In the genomic region with DNA sequence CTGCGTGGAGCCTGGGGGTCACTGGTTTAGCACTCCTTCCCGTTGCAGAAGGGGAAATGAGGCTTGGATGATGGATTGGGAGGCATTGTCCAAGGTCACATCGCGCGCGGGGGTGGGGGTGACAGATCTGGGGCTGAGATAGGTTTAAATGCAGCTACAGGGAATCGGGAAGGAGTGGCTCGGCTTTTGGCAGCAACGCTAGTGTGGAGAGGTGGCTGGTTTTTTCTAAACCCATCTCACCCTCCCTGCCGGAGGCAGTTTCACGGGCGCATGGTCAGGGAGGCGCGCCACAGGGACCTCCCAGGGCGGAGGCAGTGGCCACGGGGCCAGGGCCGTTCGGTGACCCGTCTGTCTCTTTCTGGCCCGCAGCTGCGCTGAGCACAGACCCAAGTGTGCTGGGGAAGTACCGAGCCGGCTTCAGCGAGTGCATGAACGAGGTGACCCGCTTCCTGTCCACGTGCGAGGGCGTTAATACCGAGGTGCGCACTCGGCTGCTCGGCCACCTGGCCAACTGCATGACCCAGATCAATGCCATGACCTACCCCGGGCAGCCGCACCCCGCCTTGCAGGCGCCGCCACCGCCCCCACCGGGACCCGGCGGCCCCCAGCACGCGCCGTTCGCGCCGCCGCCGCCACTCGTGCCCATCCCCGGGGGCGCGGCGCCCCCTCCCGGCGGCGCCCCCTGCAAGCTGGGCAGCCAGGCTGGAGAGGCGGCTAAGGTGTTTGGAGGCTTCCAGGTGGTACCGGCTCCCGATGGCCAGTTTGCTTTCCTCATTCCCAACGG, we compare ENCODE assay signal across 1 cellular context.
TF ChIP-seq lines count a peak whose summit lies in the region.

No MANE protein-coding gene starts in this region.

TF ChIP-seq in K562, 482 proteins besides CTCF, POLR2A, EP300 and RAD21 (continued from another document and continues in another):
- TF ChIP-seq, protein P1, sequence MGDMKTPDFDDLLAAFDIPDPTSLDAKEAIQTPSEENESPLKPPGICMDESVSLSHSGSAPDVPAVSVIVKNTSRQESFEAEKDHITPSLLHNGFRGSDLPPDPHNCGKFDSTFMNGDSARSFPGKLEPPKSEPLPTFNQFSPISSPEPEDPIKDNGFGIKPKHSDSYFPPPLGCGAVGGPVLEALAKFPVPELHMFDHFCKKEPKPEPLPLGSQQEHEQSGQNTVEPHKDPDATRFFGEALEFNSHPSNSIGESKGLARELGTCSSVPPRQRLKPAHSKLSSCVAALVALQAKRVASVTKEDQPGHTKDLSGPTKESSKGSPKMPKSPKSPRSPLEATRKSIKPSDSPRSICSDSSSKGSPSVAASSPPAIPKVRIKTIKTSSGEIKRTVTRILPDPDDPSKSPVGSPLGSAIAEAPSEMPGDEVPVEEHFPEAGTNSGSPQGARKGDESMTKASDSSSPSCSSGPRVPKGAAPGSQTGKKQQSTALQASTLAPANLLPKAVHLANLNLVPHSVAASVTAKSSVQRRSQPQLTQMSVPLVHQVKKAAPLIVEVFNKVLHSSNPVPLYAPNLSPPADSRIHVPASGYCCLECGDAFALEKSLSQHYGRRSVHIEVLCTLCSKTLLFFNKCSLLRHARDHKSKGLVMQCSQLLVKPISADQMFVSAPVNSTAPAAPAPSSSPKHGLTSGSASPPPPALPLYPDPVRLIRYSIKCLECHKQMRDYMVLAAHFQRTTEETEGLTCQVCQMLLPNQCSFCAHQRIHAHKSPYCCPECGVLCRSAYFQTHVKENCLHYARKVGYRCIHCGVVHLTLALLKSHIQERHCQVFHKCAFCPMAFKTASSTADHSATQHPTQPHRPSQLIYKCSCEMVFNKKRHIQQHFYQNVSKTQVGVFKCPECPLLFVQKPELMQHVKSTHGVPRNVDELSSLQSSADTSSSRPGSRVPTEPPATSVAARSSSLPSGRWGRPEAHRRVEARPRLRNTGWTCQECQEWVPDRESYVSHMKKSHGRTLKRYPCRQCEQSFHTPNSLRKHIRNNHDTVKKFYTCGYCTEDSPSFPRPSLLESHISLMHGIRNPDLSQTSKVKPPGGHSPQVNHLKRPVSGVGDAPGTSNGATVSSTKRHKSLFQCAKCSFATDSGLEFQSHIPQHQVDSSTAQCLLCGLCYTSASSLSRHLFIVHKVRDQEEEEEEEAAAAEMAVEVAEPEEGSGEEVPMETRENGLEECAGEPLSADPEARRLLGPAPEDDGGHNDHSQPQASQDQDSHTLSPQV (IDR thresholded peaks at IDR 0.05), result peak; percentile 91
- TF ChIP-seq ZNF79 (CRISPR knock-in tag; IDR thresholded peaks at IDR 0.05; ENCODE audit: low read depth), result no peak
- TF ChIP-seq ZNF212 (CRISPR knock-in tag; IDR thresholded peaks at IDR 0.05), result no peak
- TF ChIP-seq, protein P2, sequence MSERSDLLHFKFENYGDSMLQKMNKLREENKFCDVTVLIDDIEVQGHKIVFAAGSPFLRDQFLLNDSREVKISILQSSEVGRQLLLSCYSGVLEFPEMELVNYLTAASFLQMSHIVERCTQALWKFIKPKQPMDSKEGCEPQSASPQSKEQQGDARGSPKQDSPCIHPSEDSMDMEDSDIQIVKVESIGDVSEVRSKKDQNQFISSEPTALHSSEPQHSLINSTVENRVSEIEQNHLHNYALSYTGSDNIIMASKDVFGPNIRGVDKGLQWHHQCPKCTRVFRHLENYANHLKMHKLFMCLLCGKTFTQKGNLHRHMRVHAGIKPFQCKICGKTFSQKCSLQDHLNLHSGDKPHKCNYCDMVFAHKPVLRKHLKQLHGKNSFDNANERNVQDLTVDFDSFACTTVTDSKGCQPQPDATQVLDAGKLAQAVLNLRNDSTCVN (CRISPR knock-in tag; IDR thresholded peaks at IDR 0.05), result no peak
- no peak; the same call in 1 of the 2 replicates for TF ChIP-seq DMBX1 (CRISPR knock-in tag; IDR thresholded peaks at IDR 0.05; ENCODE audit: borderline replicate concordance)
- TF ChIP-seq ZSCAN29 (IDR thresholded peaks at IDR 0.05), result no peak
- peak; percentile 27; the same call in 1 of the 2 replicates for TF ChIP-seq ATF7 (IDR thresholded peaks at IDR 0.05)
- peak; percentile 76 to 81 for TF ChIP-seq NRF1 (conservative IDR thresholded peaks at IDR 0.05 in 1 of 2, IDR thresholded peaks at IDR 0.05 in 1 of 2)
- TF ChIP-seq IRF2 (CRISPR knock-in tag; IDR thresholded peaks at IDR 0.05), result no peak
- no peak for TF ChIP-seq HEY1 (CRISPR knock-in tag; IDR thresholded peaks at IDR 0.05; ENCODE audit: borderline replicate concordance)
- no peak for TF ChIP-seq BCL6 (CRISPR knock-in tag; IDR thresholded peaks at IDR 0.05)
- no peak for TF ChIP-seq CBFA2T2 (conservative IDR thresholded peaks at IDR 0.05)
- TF ChIP-seq ZNF263 (CRISPR knock-in tag; IDR thresholded peaks at IDR 0.05; ENCODE audit: borderline replicate concordance), result 0 out of 2 replicates have a peak, but pooled peaks have one; percentile 25
- peak; percentile 51 for TF ChIP-seq MEIS2 (IDR thresholded peaks at IDR 0.05; ENCODE audit: partially characterized antibody)
- TF ChIP-seq ZNF668 (CRISPR knock-in tag; IDR thresholded peaks at IDR 0.05), result 0 out of 2 replicates have a peak, but pooled peaks have one; percentile 8
- peak; percentile 31 for TF ChIP-seq FUS (optimal IDR thresholded peaks at IDR 0.05; ENCODE audit: low read depth, low read length)
- TF ChIP-seq, protein P3, sequence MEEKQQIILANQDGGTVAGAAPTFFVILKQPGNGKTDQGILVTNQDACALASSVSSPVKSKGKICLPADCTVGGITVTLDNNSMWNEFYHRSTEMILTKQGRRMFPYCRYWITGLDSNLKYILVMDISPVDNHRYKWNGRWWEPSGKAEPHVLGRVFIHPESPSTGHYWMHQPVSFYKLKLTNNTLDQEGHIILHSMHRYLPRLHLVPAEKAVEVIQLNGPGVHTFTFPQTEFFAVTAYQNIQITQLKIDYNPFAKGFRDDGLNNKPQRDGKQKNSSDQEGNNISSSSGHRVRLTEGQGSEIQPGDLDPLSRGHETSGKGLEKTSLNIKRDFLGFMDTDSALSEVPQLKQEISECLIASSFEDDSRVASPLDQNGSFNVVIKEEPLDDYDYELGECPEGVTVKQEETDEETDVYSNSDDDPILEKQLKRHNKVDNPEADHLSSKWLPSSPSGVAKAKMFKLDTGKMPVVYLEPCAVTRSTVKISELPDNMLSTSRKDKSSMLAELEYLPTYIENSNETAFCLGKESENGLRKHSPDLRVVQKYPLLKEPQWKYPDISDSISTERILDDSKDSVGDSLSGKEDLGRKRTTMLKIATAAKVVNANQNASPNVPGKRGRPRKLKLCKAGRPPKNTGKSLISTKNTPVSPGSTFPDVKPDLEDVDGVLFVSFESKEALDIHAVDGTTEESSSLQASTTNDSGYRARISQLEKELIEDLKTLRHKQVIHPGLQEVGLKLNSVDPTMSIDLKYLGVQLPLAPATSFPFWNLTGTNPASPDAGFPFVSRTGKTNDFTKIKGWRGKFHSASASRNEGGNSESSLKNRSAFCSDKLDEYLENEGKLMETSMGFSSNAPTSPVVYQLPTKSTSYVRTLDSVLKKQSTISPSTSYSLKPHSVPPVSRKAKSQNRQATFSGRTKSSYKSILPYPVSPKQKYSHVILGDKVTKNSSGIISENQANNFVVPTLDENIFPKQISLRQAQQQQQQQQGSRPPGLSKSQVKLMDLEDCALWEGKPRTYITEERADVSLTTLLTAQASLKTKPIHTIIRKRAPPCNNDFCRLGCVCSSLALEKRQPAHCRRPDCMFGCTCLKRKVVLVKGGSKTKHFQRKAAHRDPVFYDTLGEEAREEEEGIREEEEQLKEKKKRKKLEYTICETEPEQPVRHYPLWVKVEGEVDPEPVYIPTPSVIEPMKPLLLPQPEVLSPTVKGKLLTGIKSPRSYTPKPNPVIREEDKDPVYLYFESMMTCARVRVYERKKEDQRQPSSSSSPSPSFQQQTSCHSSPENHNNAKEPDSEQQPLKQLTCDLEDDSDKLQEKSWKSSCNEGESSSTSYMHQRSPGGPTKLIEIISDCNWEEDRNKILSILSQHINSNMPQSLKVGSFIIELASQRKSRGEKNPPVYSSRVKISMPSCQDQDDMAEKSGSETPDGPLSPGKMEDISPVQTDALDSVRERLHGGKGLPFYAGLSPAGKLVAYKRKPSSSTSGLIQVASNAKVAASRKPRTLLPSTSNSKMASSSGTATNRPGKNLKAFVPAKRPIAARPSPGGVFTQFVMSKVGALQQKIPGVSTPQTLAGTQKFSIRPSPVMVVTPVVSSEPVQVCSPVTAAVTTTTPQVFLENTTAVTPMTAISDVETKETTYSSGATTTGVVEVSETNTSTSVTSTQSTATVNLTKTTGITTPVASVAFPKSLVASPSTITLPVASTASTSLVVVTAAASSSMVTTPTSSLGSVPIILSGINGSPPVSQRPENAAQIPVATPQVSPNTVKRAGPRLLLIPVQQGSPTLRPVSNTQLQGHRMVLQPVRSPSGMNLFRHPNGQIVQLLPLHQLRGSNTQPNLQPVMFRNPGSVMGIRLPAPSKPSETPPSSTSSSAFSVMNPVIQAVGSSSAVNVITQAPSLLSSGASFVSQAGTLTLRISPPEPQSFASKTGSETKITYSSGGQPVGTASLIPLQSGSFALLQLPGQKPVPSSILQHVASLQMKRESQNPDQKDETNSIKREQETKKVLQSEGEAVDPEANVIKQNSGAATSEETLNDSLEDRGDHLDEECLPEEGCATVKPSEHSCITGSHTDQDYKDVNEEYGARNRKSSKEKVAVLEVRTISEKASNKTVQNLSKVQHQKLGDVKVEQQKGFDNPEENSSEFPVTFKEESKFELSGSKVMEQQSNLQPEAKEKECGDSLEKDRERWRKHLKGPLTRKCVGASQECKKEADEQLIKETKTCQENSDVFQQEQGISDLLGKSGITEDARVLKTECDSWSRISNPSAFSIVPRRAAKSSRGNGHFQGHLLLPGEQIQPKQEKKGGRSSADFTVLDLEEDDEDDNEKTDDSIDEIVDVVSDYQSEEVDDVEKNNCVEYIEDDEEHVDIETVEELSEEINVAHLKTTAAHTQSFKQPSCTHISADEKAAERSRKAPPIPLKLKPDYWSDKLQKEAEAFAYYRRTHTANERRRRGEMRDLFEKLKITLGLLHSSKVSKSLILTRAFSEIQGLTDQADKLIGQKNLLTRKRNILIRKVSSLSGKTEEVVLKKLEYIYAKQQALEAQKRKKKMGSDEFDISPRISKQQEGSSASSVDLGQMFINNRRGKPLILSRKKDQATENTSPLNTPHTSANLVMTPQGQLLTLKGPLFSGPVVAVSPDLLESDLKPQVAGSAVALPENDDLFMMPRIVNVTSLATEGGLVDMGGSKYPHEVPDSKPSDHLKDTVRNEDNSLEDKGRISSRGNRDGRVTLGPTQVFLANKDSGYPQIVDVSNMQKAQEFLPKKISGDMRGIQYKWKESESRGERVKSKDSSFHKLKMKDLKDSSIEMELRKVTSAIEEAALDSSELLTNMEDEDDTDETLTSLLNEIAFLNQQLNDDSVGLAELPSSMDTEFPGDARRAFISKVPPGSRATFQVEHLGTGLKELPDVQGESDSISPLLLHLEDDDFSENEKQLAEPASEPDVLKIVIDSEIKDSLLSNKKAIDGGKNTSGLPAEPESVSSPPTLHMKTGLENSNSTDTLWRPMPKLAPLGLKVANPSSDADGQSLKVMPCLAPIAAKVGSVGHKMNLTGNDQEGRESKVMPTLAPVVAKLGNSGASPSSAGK (IDR thresholded peaks at IDR 0.05), result peak; percentile 70
- TF ChIP-seq JUND (IDR thresholded peaks at IDR 0.05; ENCODE audit: borderline replicate concordance, low read depth, low read length), result no peak
- TF ChIP-seq JUND (tag; IDR thresholded peaks at IDR 0.05; ENCODE audit: borderline replicate concordance, low read depth, low read length), result no peak
- 0 out of 2 replicates have a peak, but pooled peaks have one; percentile 28 for TF ChIP-seq MECOM (CRISPR knock-in tag; IDR thresholded peaks at IDR 0.05)
- peak; percentile 94 for TF ChIP-seq RBFOX2 (IDR thresholded peaks at IDR 0.05; ENCODE audit: low read depth, low read length)
- no peak for TF ChIP-seq ZNF143 (CRISPR knock-in tag; IDR thresholded peaks at IDR 0.05)
- TF ChIP-seq FOXA3 (CRISPR knock-in tag; conservative IDR thresholded peaks at IDR 0.05 in 1 of 2, IDR thresholded peaks at IDR 0.05 in 1 of 2), result 0 out of 4 replicates have a peak, but pooled peaks of 1 of the 2 experiments have one; percentile 3
- TF ChIP-seq ZNF551 (CRISPR knock-in tag; IDR thresholded peaks at IDR 0.05), result no peak
- no peak for TF ChIP-seq DACH1 (IDR thresholded peaks at IDR 0.05; ENCODE audit: partially characterized antibody)
- TF ChIP-seq HMGN3 (IDR thresholded peaks at IDR 0.05; ENCODE audit: borderline replicate concordance, extremely low read depth, insufficient read length, low read depth, low read length), result peak; percentile 80
- TF ChIP-seq, protein P4, sequence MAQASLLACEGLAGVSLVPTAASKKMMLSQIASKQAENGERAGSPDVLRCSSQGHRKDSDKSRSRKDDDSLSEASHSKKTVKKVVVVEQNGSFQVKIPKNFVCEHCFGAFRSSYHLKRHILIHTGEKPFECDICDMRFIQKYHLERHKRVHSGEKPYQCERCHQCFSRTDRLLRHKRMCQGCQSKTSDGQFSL (CRISPR knock-in tag; IDR thresholded peaks at IDR 0.05), result 0 out of 2 replicates have a peak, but pooled peaks have one; percentile 1
- TF ChIP-seq, protein P4 (tag; IDR thresholded peaks at IDR 0.05), result no peak
- TF ChIP-seq FOXK2 (conservative IDR thresholded peaks at IDR 0.05 in 1 of 2, IDR thresholded peaks at IDR 0.05 in 1 of 2; ENCODE audit: low read depth in 2 of 2), result 0 out of 4 replicates have a peak, but pooled peaks of 1 of the 2 experiments have one; percentile 8
- TF ChIP-seq ZZZ3 (IDR thresholded peaks at IDR 0.05), result no peak
- TF ChIP-seq CBFA2T3 (IDR thresholded peaks at IDR 0.05), result 0 out of 2 replicates have a peak, but pooled peaks have one; percentile 3
- TF ChIP-seq ZNF217 (CRISPR knock-in tag; IDR thresholded peaks at IDR 0.05), result no peak
- peak; percentile 3 to 34; a peak in 2 of 4 replicates for TF ChIP-seq KDM1A (IDR thresholded peaks at IDR 0.05)
- TF ChIP-seq, protein P5, sequence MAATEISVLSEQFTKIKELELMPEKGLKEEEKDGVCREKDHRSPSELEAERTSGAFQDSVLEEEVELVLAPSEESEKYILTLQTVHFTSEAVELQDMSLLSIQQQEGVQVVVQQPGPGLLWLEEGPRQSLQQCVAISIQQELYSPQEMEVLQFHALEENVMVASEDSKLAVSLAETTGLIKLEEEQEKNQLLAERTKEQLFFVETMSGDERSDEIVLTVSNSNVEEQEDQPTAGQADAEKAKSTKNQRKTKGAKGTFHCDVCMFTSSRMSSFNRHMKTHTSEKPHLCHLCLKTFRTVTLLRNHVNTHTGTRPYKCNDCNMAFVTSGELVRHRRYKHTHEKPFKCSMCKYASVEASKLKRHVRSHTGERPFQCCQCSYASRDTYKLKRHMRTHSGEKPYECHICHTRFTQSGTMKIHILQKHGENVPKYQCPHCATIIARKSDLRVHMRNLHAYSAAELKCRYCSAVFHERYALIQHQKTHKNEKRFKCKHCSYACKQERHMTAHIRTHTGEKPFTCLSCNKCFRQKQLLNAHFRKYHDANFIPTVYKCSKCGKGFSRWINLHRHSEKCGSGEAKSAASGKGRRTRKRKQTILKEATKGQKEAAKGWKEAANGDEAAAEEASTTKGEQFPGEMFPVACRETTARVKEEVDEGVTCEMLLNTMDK (IDR thresholded peaks at IDR 0.05; ENCODE audit: borderline replicate concordance, insufficient read depth, low read depth, low read length, poor library complexity, severe bottlenecking), result no peak
- TF ChIP-seq HNRNPH1 (optimal IDR thresholded peaks at IDR 0.05; ENCODE audit: low read depth, low read length), result no peak
- no peak for TF ChIP-seq ZNF239 (CRISPR knock-in tag; IDR thresholded peaks at IDR 0.05)
- peak; percentile 51; the same call in 1 of the 2 replicates for TF ChIP-seq ZNF24 (IDR thresholded peaks at IDR 0.05)
- TF ChIP-seq ZBTB8A (IDR thresholded peaks at IDR 0.05; ENCODE audit: partially characterized antibody), result no peak
- TF ChIP-seq ZNF121 (CRISPR knock-in tag; conservative IDR thresholded peaks at IDR 0.05), result no peak
- TF ChIP-seq NONO (IDR thresholded peaks at IDR 0.05; ENCODE audit: low read depth in 2 of 2, low read length in 1 of 2), result peak in 1 of 2 experiments; percentile 76; a peak in 1 of 4 replicates
- no peak for TF ChIP-seq ZNF764 (CRISPR knock-in tag; IDR thresholded peaks at IDR 0.05; ENCODE audit: low read depth)
